ENCODE assay signal across 8 cellular contexts in genomic region chr17:81684442-81684911, GRCh38. TPM values are rescaled to one million over a fixed set of nuclear protein-coding genes. Genes with fewer than 3 reads are reported as not detected.
DNase-seq lines count a peak whose midpoint lies in the region; ATAC-seq, FAIRE-seq and TF ChIP-seq lines count a peak whose summit lies in the region.

No MANE protein-coding gene starts in this region.

- H3K4me1 ChIP-seq in A673 (ENCODE audit: insufficient read depth, low read length, poor library complexity, severe bottlenecking) (peaks cover 25% of the 10 kb centered on the region), iPS-15b (ENCODE audit: control insufficient read depth, insufficient read depth, low read length) (peaks cover 6% of the 10 kb centered on the region)

- TF ChIP-seq CTCF in A673 (conservative IDR thresholded peaks at IDR 0.05; ENCODE audit: low read depth, low read length): no peak

- peak overlapping the region; percentile 93 for H3K4me3 ChIP-seq in A673 (ENCODE audit: low read depth, low read length, poor library complexity, severe bottlenecking)
- H3K4me3 ChIP-seq in iPS-15b (ENCODE audit: low read depth, low read length): peak overlapping the region; percentile 82

- CTCF ChIA-PET in A673 (lab: Charles Lee): no interaction called here

- intact Hi-C loops in A673 (cut with micrococcal nuclease; ENCODE audit: unreplicated experiment): no loop called here

- H3K9ac ChIP-seq in iPS-15b (ENCODE audit: low read depth, low read length): peak overlapping the region; percentile 41

- no peaks in the 10 kb centered on the region for H3K9me3 ChIP-seq in A673 (ENCODE audit: low read depth, low read length, poor library complexity, severe bottlenecking)
- no peaks in the 10 kb centered on the region for H3K9me3 ChIP-seq in iPS-15b (ENCODE audit: control insufficient read depth, insufficient read depth, low read length)

- H3K27me3 ChIP-seq in A673 (replicated peaks; ENCODE audit: insufficient read depth, low read depth, low read length, poor library complexity) (no peaks in the 10 kb centered on the region), iPS-15b (ENCODE audit: control insufficient read depth, insufficient read depth, low read length) (no peaks in the 10 kb centered on the region)

- H3K9me3 Mint-ChIP-seq in activated naive CD4-positive, alpha-beta T cell treated with anti-CD3 and anti-CD28 coated beads, Interleukin-2, amount 50 U/mL, for 72 hours: no peaks in the 10 kb centered on the region

- ATAC-seq in activated naive CD4-positive, alpha-beta T cell treated with anti-CD3 and anti-CD28 coated beads, Interleukin-2, amount 50 U/mL, for 72 hours: peak in 1 of 2 donors; percentile 57
- ATAC-seq in GM21515 (IDR thresholded peaks at IDR 0.05; ENCODE audit: unreplicated experiment): no peak

- H3K36me3 ChIP-seq in A673 (ENCODE audit: insufficient read depth, low read length, poor library complexity, severe bottlenecking) (peaks cover 36% of the 10 kb centered on the region), iPS-15b (ENCODE audit: control insufficient read depth, insufficient read depth, low read length) (peaks cover 49% of the 10 kb centered on the region)

- POLR2A ChIA-PET in A673 (lab: Charles Lee; ENCODE audit: low non-redundant PET): no interaction called here

- TF ChIP-seq POLR2A in H54 (IDR thresholded peaks at IDR 0.05; ENCODE audit: low read depth, low read length): 0 out of 2 replicates have a peak, but pooled peaks have one; percentile 7

- FAIRE-seq in H54 (lab: Jason Lieb, UNC): no peak

- H3K27ac ChIP-seq in A673 (ENCODE audit: low read depth, low read length, poor library complexity, severe bottlenecking): peak overlapping the region; percentile 90

- peaks cover 16 to 23% of the 10 kb centered on the region in 2 donors for H3K36me3 Mint-ChIP-seq in activated naive CD4-positive, alpha-beta T cell treated with anti-CD3 and anti-CD28 coated beads, Interleukin-2, amount 50 U/mL, for 72 hours

- DNase-seq in A673 (ENCODE audit: low spot score) (peak; percentile 41), H54 (ENCODE audit: insufficient read length, low spot score) (no peak), stromal cell of bone marrow (ENCODE audit: low read depth) (peak; percentile 83), T-helper 9 cell (no peak), NCI-H146 (lab: John Stamatoyannopoulos, UW) (no peak)
- peak in 1 of 2 donors; percentile 26 for DNase-seq in activated naive CD4-positive, alpha-beta T cell treated with anti-CD3 and anti-CD28 coated beads, Interleukin-2, amount 50 U/mL, for 72 hours (ENCODE audit: low spot score in 2 of 2)

- BruUV-seq in A673 (replicated peaks; lab: Mats Ljungman, UMichigan): TSS peak; percentile 71

- peak overlapping the region; percentile 81 to 93 for H3K27ac Mint-ChIP-seq in activated naive CD4-positive, alpha-beta T cell treated with anti-CD3 and anti-CD28 coated beads, Interleukin-2, amount 50 U/mL, for 72 hours

RNA-seq across cellular contexts. Expression of gene HGS, which starts 0.7 kb away (rescaled TPM):
- 145 and 187 TPM in 2 replicates for total RNA-seq in A673 (2021)
- total RNA-seq in activated naive CD4-positive, alpha-beta T cell treated with anti-CD3 and anti-CD28 coated beads, Interleukin-2, amount 50 U/mL, for 72 hours: 100 to 1,000 TPM; 111 to 168 TPM

RNA-seq across cellular contexts. Expression of gene ARL16, which starts 0.9 kb away (rescaled TPM):
- 62.8 and 67.4 TPM in 2 replicates for total RNA-seq in A673 (2021)
- total RNA-seq in activated naive CD4-positive, alpha-beta T cell treated with anti-CD3 and anti-CD28 coated beads, Interleukin-2, amount 50 U/mL, for 72 hours: 10 to 100 TPM; 12.6 to 30.6 TPM

RNA-seq across cellular contexts. Expression of gene CCDC137, which starts 17.9 kb away (rescaled TPM):
- total RNA-seq in A673 (2021): 52.8 and 56.3 TPM in 2 replicates
- total RNA-seq in activated naive CD4-positive, alpha-beta T cell treated with anti-CD3 and anti-CD28 coated beads, Interleukin-2, amount 50 U/mL, for 72 hours: 10 to 100 TPM; 35.0 to 38.7 TPM

RNA-seq across cellular contexts. Expression of gene OXLD1, which starts 18.1 kb away (rescaled TPM):
- 36.1 and 44.6 TPM in 2 replicates for total RNA-seq in A673 (2021)
- 10 to 100 TPM; 20.1 to 43.7 TPM for total RNA-seq in activated naive CD4-positive, alpha-beta T cell treated with anti-CD3 and anti-CD28 coated beads, Interleukin-2, amount 50 U/mL, for 72 hours

RNA-seq across cellular contexts. Expression of gene MRPL12, which starts 18.7 kb away (rescaled TPM):
- total RNA-seq in A673 (2021): 184 and 186 TPM in 2 replicates
- 100 to 1,000 TPM in 1 of 2 donors, 10 to 100 TPM in 1; 61.8 to 105 TPM for total RNA-seq in activated naive CD4-positive, alpha-beta T cell treated with anti-CD3 and anti-CD28 coated beads, Interleukin-2, amount 50 U/mL, for 72 hours

Comparison
In these comparisons a context has a peak if more than half of its experiments do, and no peak if none do; other contexts are left out.
1. DNase-seq: peak in A673 (single experiment) and stromal cell of bone marrow (single experiment); none in H54 (single experiment), T-helper 9 cell (single experiment) and NCI-H146 (single experiment).